1 cellular context compared by ENCODE assay signal in the genomic region with DNA sequence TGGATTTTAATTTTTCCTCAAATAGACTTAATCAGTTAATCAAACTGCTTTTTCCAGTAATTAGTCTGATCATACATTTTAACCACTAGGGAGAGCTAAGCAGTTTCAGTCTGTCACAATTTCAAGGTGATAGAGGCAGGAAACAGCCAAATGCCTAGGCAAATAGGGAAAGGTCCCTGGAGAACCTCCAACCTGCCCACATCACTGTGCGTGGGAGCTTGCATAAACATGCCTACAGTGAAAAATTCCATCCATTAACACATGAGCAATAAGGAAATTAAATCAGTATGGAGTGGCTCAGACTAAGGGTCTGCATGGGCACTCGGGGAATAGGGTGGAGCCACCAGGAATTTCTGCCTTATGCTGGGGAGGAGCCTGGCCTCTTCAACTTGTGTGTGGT.
TF ChIP-seq lines count a peak whose summit lies in the region.

No MANE protein-coding gene starts in this region.

TF ChIP-seq in H1, 55 proteins besides CTCF, POLR2A, EP300 and RAD21:
- TF ChIP-seq SUZ12 (IDR thresholded peaks at IDR 0.05; ENCODE audit: low read length): no peak
